Comparison of ENCODE assay signal across 24 cellular contexts in the genomic region with DNA sequence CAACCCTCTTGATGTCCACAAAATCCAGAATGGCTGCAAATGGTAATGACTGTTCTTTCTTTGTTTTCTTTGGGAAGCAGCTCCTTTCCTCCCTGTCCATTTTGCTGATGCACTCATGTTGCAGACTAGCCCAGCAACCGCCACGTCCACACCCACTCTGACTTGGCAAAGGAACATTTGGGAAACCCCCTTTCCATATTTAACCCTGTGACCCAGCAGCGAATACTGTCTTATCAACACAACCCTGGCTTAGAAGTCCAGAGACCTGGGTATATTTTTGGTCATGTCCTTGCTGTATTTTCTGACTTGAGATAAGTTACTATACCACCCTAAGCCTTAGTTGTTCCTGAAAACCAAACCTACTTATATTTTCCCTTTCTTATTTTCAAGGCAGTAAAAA. TPM values are rescaled to one million over a fixed set of nuclear protein-coding genes. Genes with fewer than 3 reads are reported as not detected.
DNase-seq lines count a peak whose midpoint lies in the region; ATAC-seq and TF ChIP-seq lines count a peak whose summit lies in the region.
"Had no signal": no experiment of that assay in that cellular context is flagged by ENCODE, and none has a peak within 500 bp of the region (broad histone marks: within the 10 kb centered on the region; RNA-seq: fewer than 3 reads in every experiment).

No MANE protein-coding gene starts in this region.

- H3K27ac ChIP-seq in KMS-11 (peak overlapping the region; percentile 33), neural progenitor cell (no peak overlapping the region)
- H3K27ac ChIP-seq: ascending aorta, dorsolateral prefrontal cortex, WERI-Rb-1 had no signal

- no peaks in the 10 kb centered on the region for H3K4me1 Mint-ChIP-seq in neural progenitor cell

- H3K36me3 ChIP-seq in KMS-11 (ENCODE audit: insufficient read depth), result no peaks in the 10 kb centered on the region
- no peaks in the 10 kb centered on the region for H3K36me3 ChIP-seq in neural progenitor cell
- H3K36me3 ChIP-seq: ascending aorta, esophagus squamous epithelium, WERI-Rb-1 had no signal

- peak; percentile 11 to 52 for DNase-seq in cardiac fibroblast (ENCODE audit: low read depth in 2 of 2)
- peak; percentile 29 for DNase-seq in left cardiac atrium
- no peak for DNase-seq in omental fat pad (ENCODE audit: low spot score)
- DNase-seq in activated T-cell treated with anti-CD3 and anti-CD28 coated beads, Interleukin-2, amount 50 U/mL, for 1 hour, result no peak
- no peak for DNase-seq in NCI-H2029 treated with DMSO at 0.1 percent for 48 hours (lab: John Stamatoyannopoulos, UW)
- DNase-seq in neural progenitor cell (ENCODE audit: low spot score), result no peak
- DNase-seq: activated CD4-positive, alpha-beta memory T cell treated with anti-CD3 and anti-CD28 coated beads for 36 hours; activated naive CD4-positive, alpha-beta T cell treated with anti-CD3 and anti-CD28 coated beads, Interleukin-2, amount 50 U/mL, for 16 hours; activated T-cell treated with anti-CD3 and anti-CD28 coated beads, Interleukin-2, amount 50 U/mL, for 24 hours; AML-193; Calu3; dorsolateral prefrontal cortex; esophagus squamous epithelium; head of caudate nucleus; KBM-7; NCI-H1092; NCI-H524; SHP77 treated with DMSO at 0.1 percent for 48 hours; stimulated activated CD4-positive, alpha-beta T cell treated with anti-CD3 and anti-CD28 coated beads, Interleukin-2, amount 100 ng/mL, for 24 hours; T-helper 1 cell; WERI-Rb-1 had no signal

- H4K20me1 ChIP-seq in KMS-11 (ENCODE audit: insufficient read depth) (no peaks in the 10 kb centered on the region), neural progenitor cell (ENCODE audit: low read depth) (no peaks in the 10 kb centered on the region)

- H3K4me3 ChIP-seq in KMS-11 (IDR thresholded peaks at IDR 0.05; ENCODE audit: insufficient read depth, low read depth, low read length), result no peak overlapping the region
- H3K4me3 ChIP-seq in cardiac fibroblast (replicated peaks in 1 of 2; ENCODE audit: low read depth in 2 of 2, low read length in 2 of 2), result no peak overlapping the region
- no peak overlapping the region for H3K4me3 ChIP-seq in neural progenitor cell
- H3K4me3 ChIP-seq: ascending aorta, dorsolateral prefrontal cortex, esophagus squamous epithelium had no signal

- H3K79me2 ChIP-seq in KMS-11 (ENCODE audit: insufficient read depth, low read depth) (no peaks in the 10 kb centered on the region), neural progenitor cell (ENCODE audit: low read depth) (no peaks in the 10 kb centered on the region)

- no peak overlapping the region for H3K4me3 Mint-ChIP-seq in neural progenitor cell
- H3K4me3 Mint-ChIP-seq: activated CD4-positive, alpha-beta memory T cell treated with anti-CD3 and anti-CD28 coated beads for 36 hours; activated T-cell treated with anti-CD3 and anti-CD28 coated beads, Interleukin-2, amount 50 U/mL, for 24 hours had no signal

- peak; percentile 79 to 95 for ATAC-seq in left cardiac atrium
- peak; percentile 63 for ATAC-seq in omental fat pad (ENCODE audit: low FRiP score)
- no peak for ATAC-seq in HG03342 (IDR thresholded peaks at IDR 0.05; ENCODE audit: unreplicated experiment)

- intact Hi-C loops in left cardiac atrium (cut with DNase I), result no loop called here

- H3K9me3 Mint-ChIP-seq in neural progenitor cell, result no peaks in the 10 kb centered on the region
- H3K9me3 Mint-ChIP-seq: activated CD4-positive, alpha-beta memory T cell treated with anti-CD3 and anti-CD28 coated beads for 36 hours; activated T-cell treated with anti-CD3 and anti-CD28 coated beads, Interleukin-2, amount 50 U/mL, for 24 hours had no signal

- H3K27me3 ChIP-seq in KMS-11 (ENCODE audit: insufficient read depth, low read depth), result no peaks in the 10 kb centered on the region
- no peaks in the 10 kb centered on the region for H3K27me3 ChIP-seq in neural progenitor cell
- H3K27me3 ChIP-seq: ascending aorta, esophagus squamous epithelium had no signal

- TF ChIP-seq CTCF in KMS-11 (conservative IDR thresholded peaks at IDR 0.05; ENCODE audit: low read depth, low read length) (no peak), cardiac fibroblast (IDR thresholded peaks at IDR 0.05; ENCODE audit: low read depth, low read length) (no peak), omental fat pad (IDR thresholded peaks at IDR 0.05) (no peak), neural progenitor cell (IDR thresholded peaks at IDR 0.05) (no peak)

- H2AFZ ChIP-seq in KMS-11 (ENCODE audit: low read depth), result peak overlapping the region; percentile 44
- H2AFZ ChIP-seq in neural progenitor cell (replicated peaks), result no peak overlapping the region

- no peaks in the 10 kb centered on the region for H3K36me3 Mint-ChIP-seq in neural progenitor cell
- H3K36me3 Mint-ChIP-seq: activated CD4-positive, alpha-beta memory T cell treated with anti-CD3 and anti-CD28 coated beads for 36 hours had no signal

- H3K27ac Mint-ChIP-seq in neural progenitor cell, result no peak overlapping the region
- H3K27ac Mint-ChIP-seq: activated CD4-positive, alpha-beta memory T cell treated with anti-CD3 and anti-CD28 coated beads for 36 hours; activated T-cell treated with anti-CD3 and anti-CD28 coated beads, Interleukin-2, amount 50 U/mL, for 24 hours had no signal

- H3K9me3 ChIP-seq in neural progenitor cell (ENCODE audit: low read depth), result no peaks in the 10 kb centered on the region
- H3K9me3 ChIP-seq: ascending aorta, esophagus squamous epithelium had no signal

- H3K27me3 Mint-ChIP-seq in neural progenitor cell (ENCODE audit: insufficient read depth, low read depth), result peaks cover 11% of the 10 kb centered on the region

- H3K9ac ChIP-seq in KMS-11, result peak overlapping the region; percentile 2; the same call in 1 of the 2 replicates
- no peak overlapping the region for H3K9ac ChIP-seq in neural progenitor cell

- H3K4me2 ChIP-seq in KMS-11, result peak overlapping the region; percentile 62
- H3K4me2 ChIP-seq in neural progenitor cell, result no peak overlapping the region

- no peaks in the 10 kb centered on the region for H3F3A ChIP-seq in neural progenitor cell (ENCODE audit: low read depth)

- H3K4me1 ChIP-seq in KMS-11 (ENCODE audit: low read depth, poor library complexity, severe bottlenecking), result peaks cover 52% of the 10 kb centered on the region
- no peaks in the 10 kb centered on the region for H3K4me1 ChIP-seq in neural progenitor cell
- H3K4me1 ChIP-seq: ascending aorta had no signal

RNA-seq across cellular contexts. Expression of gene SHE, which starts 18.1 kb away (rescaled TPM):
- total RNA-seq in left cardiac atrium, result 10 to 100 TPM; 13.5 to 21.4 TPM
- 10 to 100 TPM; 15.6 to 77.9 (median 25.4) TPM for total RNA-seq in omental fat pad
- total RNA-seq in neural progenitor cell (ENCODE audit: low replicate concordance), result 0.04 TPM in 1 of 2 replicates, not detected in the other
- total RNA-seq: Calu3 had no signal

RNA-seq across cellular contexts. Expression of gene TDRD10, which starts 18.3 kb away (rescaled TPM):
- total RNA-seq in left cardiac atrium (1 to 10 TPM; 3.4 to 3.6 TPM), omental fat pad (10 to 100 TPM in 1 of 4 donors, 1 to 10 TPM in 3; 6.4 to 15.3 (median 7.7) TPM), neural progenitor cell (ENCODE audit: low replicate concordance) (not detected in 2 replicates)
- total RNA-seq: activated CD4-positive, alpha-beta memory T cell treated with anti-CD3 and anti-CD28 coated beads for 36 hours; Calu3 had no signal

RNA-seq across cellular contexts. Expression of gene UBE2Q1, which starts 38.1 kb away (rescaled TPM):
- 10 to 100 TPM; 45.8 to 57.9 TPM for total RNA-seq in left cardiac atrium
- total RNA-seq in omental fat pad, result 10 to 100 TPM; 25.6 to 37.1 (median 31.9) TPM
- total RNA-seq in neural progenitor cell (ENCODE audit: low replicate concordance), result 36.0 and 96.2 TPM in 2 replicates

RNA-seq across cellular contexts. Expression of gene CHRNB2, which starts 47.2 kb away (rescaled TPM):
- under 1 TPM in 1 of 2 donors, not detected in 1; 0.05 TPM for total RNA-seq in left cardiac atrium
- total RNA-seq in omental fat pad, result under 1 TPM in 3 of 4 donors, not detected in 1; 0.09 to 0.50 (median 0.12) TPM
- 0.11 and 2.3 TPM in 2 replicates for total RNA-seq in neural progenitor cell (ENCODE audit: low replicate concordance)
- total RNA-seq: activated CD4-positive, alpha-beta memory T cell treated with anti-CD3 and anti-CD28 coated beads for 36 hours; ascending aorta had no signal

Comparison
In these comparisons a context has a peak if more than half of its experiments do, and no peak if none do; other contexts are left out.
1. DNase-seq: peak in cardiac fibroblast (2 of 2) and left cardiac atrium (single experiment); none in omental fat pad (single experiment), activated T-cell treated with anti-CD3 and anti-CD28 coated beads, Interleukin-2, amount 50 U/mL, for 1 hour (single experiment), NCI-H2029 treated with DMSO at 0.1 percent for 48 hours (single experiment) and neural progenitor cell (single experiment).
2. RNA of gene SHE, which starts 18.1 kb away (total RNA-seq): 15.6 to 77.9 TPM in omental fat pad and 13.5 to 21.4 TPM in left cardiac atrium; 0.04 TPM in neural progenitor cell; every median in the first group is over 10 times any median in the second.